ENCODE assay signal across 20 cellular contexts in the genomic region with DNA sequence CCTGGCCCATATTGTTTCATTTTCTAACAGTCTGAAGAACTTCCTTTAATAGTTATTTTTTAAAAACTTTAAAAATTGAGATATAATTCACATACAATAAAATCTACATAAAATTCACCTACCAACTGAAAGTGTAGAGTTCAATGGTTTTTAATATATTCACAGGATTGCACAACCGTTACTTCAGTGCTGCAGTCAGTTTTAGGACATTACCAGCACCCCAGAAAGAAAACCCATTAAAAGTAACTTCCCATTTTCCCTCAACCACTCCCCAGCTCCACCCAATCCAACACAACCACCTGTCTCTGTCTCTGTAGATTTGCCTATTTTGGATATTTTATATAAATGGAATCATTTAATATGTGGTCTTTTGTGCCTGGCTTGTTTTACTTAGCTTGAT. TPM values are rescaled to one million over a fixed set of nuclear protein-coding genes. Genes with fewer than 3 reads are reported as not detected.
A peak's percentile ranks its signal among the peaks of the same experiment; 100 is the strongest.
DNase-seq lines count a peak whose midpoint lies in the region; ATAC-seq and TF ChIP-seq lines count a peak whose summit lies in the region.
"Had no signal": no experiment of that assay in that cellular context is flagged by ENCODE, and none has a peak within 500 bp of the region (broad histone marks: within the 10 kb centered on the region; RNA-seq: fewer than 3 reads in every experiment).

No MANE protein-coding gene starts in this region.

- TF ChIP-seq CTCF in NB4 (IDR thresholded peaks at IDR 0.05; ENCODE audit: low read depth, low read length): no peak

- H3K36me3 Mint-ChIP-seq in activated naive CD8-positive, alpha-beta T cell: no peaks in the 10 kb centered on the region

- DNase-seq in AML-193 (lab: John Stamatoyannopoulos, UW) (peak; percentile 81 to 84), CD1c-positive myeloid dendritic cell (ENCODE audit: extremely low spot score) (peak; percentile 43), NB4 (ENCODE audit: low read depth) (peak; percentile 83), ureter (ENCODE audit: low spot score) (no peak), DMS 273 (lab: John Stamatoyannopoulos, UW; ENCODE audit: unreplicated experiment) (no peak)
- DNase-seq: activated effector memory CD4-positive, alpha-beta T cell treated with Interleukin-2 at 50 U/mL for 16 hours; DMS79 treated with DMSO at 0.1 percent for 48 hours; hypothalamus; mesendoderm; NCI-H2029; NCI-H510A; nephron progenitor cell; SHP77 treated with DMSO at 0.1 percent for 48 hours; stimulated activated CD4-positive, alpha-beta T cell treated with anti-CD3 and anti-CD28 coated beads, Interleukin-12 subunit alpha, Interleukin-12 subunit beta, amount 100 ng/mL, for 4 hours; transverse colon had no signal

- no peak for TF ChIP-seq POLR2A in NB4 (IDR thresholded peaks at IDR 0.05; ENCODE audit: extremely low read depth, insufficient read length)

- no peaks in the 10 kb centered on the region for H3K27me3 Mint-ChIP-seq in activated naive CD8-positive, alpha-beta T cell

- peak overlapping the region; percentile 50 for H3K27ac Mint-ChIP-seq in activated naive CD8-positive, alpha-beta T cell
- H3K27ac Mint-ChIP-seq: nephron progenitor cell had no signal

- H3K4me3 Mint-ChIP-seq in activated naive CD8-positive, alpha-beta T cell: peak overlapping the region; percentile 18
- H3K4me3 Mint-ChIP-seq: nephron progenitor cell; stimulated activated effector memory CD8-positive, alpha-beta T cell treated with anti-CD3 and anti-CD28 coated beads, Interleukin-12 subunit alpha, Interleukin-12 subunit beta, amount 100 ng/mL, for 72 hours had no signal

- H3K9me3 Mint-ChIP-seq in activated naive CD8-positive, alpha-beta T cell (ENCODE audit: low read depth): no peaks in the 10 kb centered on the region
- H3K9me3 Mint-ChIP-seq: nephron progenitor cell; stimulated activated effector memory CD8-positive, alpha-beta T cell treated with anti-CD3 and anti-CD28 coated beads, Interleukin-12 subunit alpha, Interleukin-12 subunit beta, amount 100 ng/mL, for 72 hours had no signal

- H3K4me1 Mint-ChIP-seq in activated naive CD8-positive, alpha-beta T cell (ENCODE audit: low read depth): peaks cover 78% of the 10 kb centered on the region

- no peak for ATAC-seq in GM21381 (IDR thresholded peaks at IDR 0.05; ENCODE audit: unreplicated experiment)
- no peak for ATAC-seq in HG02678 (IDR thresholded peaks at IDR 0.05; ENCODE audit: unreplicated experiment)

- no peak overlapping the region for H3K4me3 ChIP-seq in NB4 (ENCODE audit: low read depth, low read length)
- H3K4me3 ChIP-seq: BLaER1, transverse colon had no signal

RNA-seq across cellular contexts. Expression of gene MGA, which starts 29.6 kb away (rescaled TPM):
- 65.2 TPM for total RNA-seq in ureter

Comparison
In these comparisons a context has a peak if more than half of its experiments do, and no peak if none do; other contexts are left out.
1. DNase-seq: peak in AML-193 (2 of 2), CD1c-positive myeloid dendritic cell (single experiment) and NB4 (single experiment); none in ureter (single experiment) and DMS 273 (single experiment).